Comparison of ENCODE assay signal across 19 cellular contexts in genomic region chr12:53274445-53274844, GRCh38. TPM values are rescaled to one million over a fixed set of nuclear protein-coding genes. Genes with fewer than 3 reads are reported as not detected.
"Had no signal": no experiment of that assay in that cellular context is flagged by ENCODE, and none has a peak within 500 bp of the region (broad histone marks: within the 10 kb centered on the region; RNA-seq: fewer than 3 reads in every experiment).

No MANE protein-coding gene starts in this region.

- ATAC-seq: activated T-cell treated with anti-CD3 and anti-CD28 coated beads, Interleukin-2, amount 50 U/mL, for 72 hours; lower lobe of right lung; natural killer cell; sciatic nerve; stimulated activated effector memory CD8-positive, alpha-beta T cell treated with anti-CD3 and anti-CD28 coated beads, Interleukin-12 subunit alpha, Interleukin-12 subunit beta, amount 100 ng/mL, for 72 hours; upper lobe of right lung had no signal

- DNase-seq: activated B cell treated with CpG ODN at 0.5 μM for 24 hours; activated CD4-positive, alpha-beta T cell treated with anti-CD3 and anti-CD28 coated beads for 48 hours; activated CD8-positive, alpha-beta memory T cell treated with anti-CD3 and anti-CD28 coated beads, Interleukin-2, amount 50 U/mL, for 48 hours; activated gamma-delta T cell; activated T-cell treated with anti-CD3 and anti-CD28 coated beads, Interleukin-2, amount 50 U/mL, for 72 hours; foreskin fibroblast; hippocampal formation; lower lobe of right lung; natural killer cell; stimulated activated CD4-positive, alpha-beta T cell treated with anti-CD3 and anti-CD28 coated beads, Interleukin-4, amount 100 ng/mL, for 1 hour; upper lobe of right lung had no signal

- H3K79me2 ChIP-seq: parathyroid adenoma had no signal

- H3K4me2 ChIP-seq: smooth muscle cell had no signal

- H2AFZ ChIP-seq: parathyroid adenoma had no signal

- H3K27ac ChIP-seq: ascending aorta, coronary artery, lower lobe of right lung, neutrophil, parathyroid adenoma, thoracic aorta, upper lobe of right lung had no signal

- H3K4me3 ChIP-seq: ascending aorta, coronary artery, lower lobe of right lung, smooth muscle cell, thoracic aorta, upper lobe of right lung had no signal

- H3K9ac ChIP-seq: parathyroid adenoma had no signal

- H3K27me3 ChIP-seq: ascending aorta, neutrophil, upper lobe of right lung had no signal

- H3K9me3 ChIP-seq: ascending aorta, lower lobe of right lung, neutrophil, thoracic aorta, upper lobe of right lung had no signal

- H3K36me3 ChIP-seq: ascending aorta, lower lobe of right lung, thoracic aorta, upper lobe of right lung had no signal

- H3K4me1 ChIP-seq: ascending aorta, lower lobe of right lung, parathyroid adenoma, upper lobe of right lung had no signal

RNA-seq across cellular contexts. Expression of gene ESPL1, which starts 6.3 kb away (rescaled TPM):
- total RNA-seq: ascending aorta had no signal
